ENCODE assay signal across 1 cellular context in the genomic region with DNA sequence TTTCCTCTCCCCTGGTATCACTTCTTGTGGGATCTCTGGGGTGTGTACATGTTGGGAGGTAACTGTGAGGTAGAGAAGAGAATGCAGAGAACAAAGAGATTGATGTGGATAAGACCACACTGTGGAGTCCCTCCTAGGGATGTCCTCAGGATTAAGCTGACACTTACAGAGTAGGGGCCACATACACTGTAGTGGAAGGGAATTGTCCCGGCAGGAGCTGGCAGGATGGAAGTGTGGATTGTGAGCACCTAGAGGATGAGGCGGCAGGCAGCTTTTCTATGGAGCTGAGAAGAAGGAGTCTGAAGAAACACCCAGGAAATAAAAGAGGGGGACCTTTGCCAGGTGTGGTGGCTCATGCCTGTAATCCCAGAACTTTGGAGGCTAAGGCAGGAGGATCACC.
TF ChIP-seq lines count a peak whose summit lies in the region.

No MANE protein-coding gene starts in this region.

TF ChIP-seq in HepG2, 621 proteins besides CTCF, POLR2A, EP300 and RAD21:
- TF ChIP-seq CCAR2 (optimal IDR thresholded peaks at IDR 0.05; ENCODE audit: low read depth, low read length): no peak
- no peak for TF ChIP-seq KLF11 (CRISPR knock-in tag; IDR thresholded peaks at IDR 0.05)
- peak; percentile 52; the same call in 1 of the 2 replicates for TF ChIP-seq POLR2G (IDR thresholded peaks at IDR 0.05; ENCODE audit: low read depth, low read length)
- TF ChIP-seq, protein P1, sequence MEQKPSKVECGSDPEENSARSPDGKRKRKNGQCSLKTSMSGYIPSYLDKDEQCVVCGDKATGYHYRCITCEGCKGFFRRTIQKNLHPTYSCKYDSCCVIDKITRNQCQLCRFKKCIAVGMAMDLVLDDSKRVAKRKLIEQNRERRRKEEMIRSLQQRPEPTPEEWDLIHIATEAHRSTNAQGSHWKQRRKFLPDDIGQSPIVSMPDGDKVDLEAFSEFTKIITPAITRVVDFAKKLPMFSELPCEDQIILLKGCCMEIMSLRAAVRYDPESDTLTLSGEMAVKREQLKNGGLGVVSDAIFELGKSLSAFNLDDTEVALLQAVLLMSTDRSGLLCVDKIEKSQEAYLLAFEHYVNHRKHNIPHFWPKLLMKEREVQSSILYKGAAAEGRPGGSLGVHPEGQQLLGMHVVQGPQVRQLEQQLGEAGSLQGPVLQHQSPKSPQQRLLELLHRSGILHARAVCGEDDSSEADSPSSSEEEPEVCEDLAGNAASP (CRISPR knock-in tag; IDR thresholded peaks at IDR 0.05; ENCODE audit: borderline replicate concordance): no peak
- TF ChIP-seq, protein P2, sequence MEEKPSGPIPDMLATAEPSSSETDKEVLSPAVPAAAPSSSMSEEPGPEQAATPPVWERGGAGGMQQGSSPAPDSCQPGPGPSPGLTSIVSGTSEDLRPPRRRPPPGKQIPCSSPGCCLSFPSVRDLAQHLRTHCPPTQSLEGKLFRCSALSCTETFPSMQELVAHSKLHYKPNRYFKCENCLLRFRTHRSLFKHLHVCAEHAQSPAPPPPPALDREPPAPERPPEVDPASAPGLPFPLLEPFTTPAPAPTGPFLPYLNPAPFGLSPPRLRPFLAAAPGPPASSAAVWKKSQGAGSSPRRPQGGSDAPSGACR (CRISPR knock-in tag; IDR thresholded peaks at IDR 0.05): no peak
- peak; percentile 93 for TF ChIP-seq RBM22 (optimal IDR thresholded peaks at IDR 0.05; ENCODE audit: low read length)
- peak; percentile 23; the same call in 1 of the 2 replicates for TF ChIP-seq POLR2AphosphoS5 (IDR thresholded peaks at IDR 0.05; ENCODE audit: low read depth, low read length)
- TF ChIP-seq ZIK1 (CRISPR knock-in tag; IDR thresholded peaks at IDR 0.05; ENCODE audit: borderline replicate concordance, low read depth): no peak
- no peak for TF ChIP-seq KAT2B (IDR thresholded peaks at IDR 0.05; ENCODE audit: borderline replicate concordance, low read depth, low read length)
- no peak for TF ChIP-seq ZNF652 (CRISPR knock-in tag; IDR thresholded peaks at IDR 0.05; ENCODE audit: borderline replicate concordance, low read depth)
- TF ChIP-seq, protein P3, sequence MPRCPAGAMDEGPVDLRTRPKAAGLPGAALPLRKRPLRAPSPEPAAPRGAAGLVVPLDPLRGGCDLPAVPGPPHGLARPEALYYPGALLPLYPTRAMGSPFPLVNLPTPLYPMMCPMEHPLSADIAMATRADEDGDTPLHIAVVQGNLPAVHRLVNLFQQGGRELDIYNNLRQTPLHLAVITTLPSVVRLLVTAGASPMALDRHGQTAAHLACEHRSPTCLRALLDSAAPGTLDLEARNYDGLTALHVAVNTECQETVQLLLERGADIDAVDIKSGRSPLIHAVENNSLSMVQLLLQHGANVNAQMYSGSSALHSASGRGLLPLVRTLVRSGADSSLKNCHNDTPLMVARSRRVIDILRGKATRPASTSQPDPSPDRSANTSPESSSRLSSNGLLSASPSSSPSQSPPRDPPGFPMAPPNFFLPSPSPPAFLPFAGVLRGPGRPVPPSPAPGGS (CRISPR knock-in tag; IDR thresholded peaks at IDR 0.05): no peak
- 0 out of 2 replicates have a peak, but pooled peaks have one; percentile 57 for TF ChIP-seq RBFOX2 (IDR thresholded peaks at IDR 0.05; ENCODE audit: low read depth, low read length)
